Comparison of ENCODE assay signal across 8 cellular contexts in the genomic region with DNA sequence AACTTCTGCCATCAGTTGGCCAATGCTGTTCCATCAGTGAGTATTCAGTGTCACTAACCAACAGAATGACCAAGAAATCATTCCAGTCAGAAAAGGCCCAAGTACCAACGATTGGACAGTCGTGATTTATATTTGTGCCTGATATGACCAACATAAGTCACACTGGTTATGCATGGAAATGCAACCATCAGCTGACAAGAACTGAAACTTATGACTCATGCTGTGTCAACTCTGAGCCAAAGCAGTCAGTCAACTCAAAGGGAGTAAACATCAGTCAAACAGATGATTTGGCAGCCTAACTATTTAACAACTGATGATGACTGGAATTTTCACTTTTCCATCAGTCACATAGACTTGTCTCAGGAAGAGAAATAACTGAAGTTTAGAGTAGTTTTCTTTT.
DNase-seq lines count a peak whose midpoint lies in the region; ATAC-seq and TF ChIP-seq lines count a peak whose summit lies in the region.

No MANE protein-coding gene starts in this region.

- H3K27me3 Mint-ChIP-seq in progenitor cell of endocrine pancreas = peaks cover 6% of the 10 kb centered on the region

- H3K4me3 Mint-ChIP-seq in progenitor cell of endocrine pancreas (ENCODE audit: low read depth) = no peak overlapping the region

- DNase-seq in M059J (ENCODE audit: low read depth) = peak; percentile 72
- peak; percentile 6 to 22 for DNase-seq in foreskin fibroblast
- DNase-seq in SHP77 (lab: John Stamatoyannopoulos, UW) = no peak
- DNase-seq in NCI-H1930 (lab: John Stamatoyannopoulos, UW) = no peak
- DNase-seq in NCI-H1092 (lab: John Stamatoyannopoulos, UW) = no peak
- no peak for DNase-seq in progenitor cell of endocrine pancreas (ENCODE audit: low spot score, unreplicated experiment)

- H3K4me3 ChIP-seq in foreskin fibroblast (ENCODE audit: low read depth in 1 of 2, low read length in 2 of 2) = no peak overlapping the region

- no peak overlapping the region for H3K27ac Mint-ChIP-seq in progenitor cell of endocrine pancreas

- TF ChIP-seq CTCF in foreskin fibroblast (IDR thresholded peaks at IDR 0.05; ENCODE audit: low read depth, low read length) = no peak
- TF ChIP-seq CTCF in progenitor cell of endocrine pancreas (IDR thresholded peaks at IDR 0.05; ENCODE audit: unreplicated experiment) = no peak

- H3K9me3 Mint-ChIP-seq in progenitor cell of endocrine pancreas (ENCODE audit: low read depth) = no peaks in the 10 kb centered on the region

- peak; percentile 95 for ATAC-seq in GM18520 (IDR thresholded peaks at IDR 0.05; ENCODE audit: unreplicated experiment)
- ATAC-seq in GM21737 (IDR thresholded peaks at IDR 0.05; ENCODE audit: unreplicated experiment) = peak; percentile 82

- no peaks in the 10 kb centered on the region for H3K36me3 Mint-ChIP-seq in progenitor cell of endocrine pancreas (ENCODE audit: insufficient read depth)

- peaks cover 33% of the 10 kb centered on the region for H3K4me1 Mint-ChIP-seq in progenitor cell of endocrine pancreas (ENCODE audit: low read depth)

Comparison
In these comparisons a context has a peak if more than half of its experiments do, and no peak if none do; other contexts are left out.
1. DNase-seq: peak in M059J (single experiment) and foreskin fibroblast (2 of 2); none in SHP77 (0 of 2), NCI-H1930 (0 of 2), NCI-H1092 (single experiment) and progenitor cell of endocrine pancreas (single experiment).